ENCODE assay signal across 13 cellular contexts in genomic region chr6:71349976-71350615, GRCh38.
DNase-seq lines count a peak whose midpoint lies in the region; ATAC-seq and TF ChIP-seq lines count a peak whose summit lies in the region.
"Had no signal": no experiment of that assay in that cellular context is flagged by ENCODE, and none has a peak within 500 bp of the region (broad histone marks: within the 10 kb centered on the region; RNA-seq: fewer than 3 reads in every experiment).

No MANE protein-coding gene starts in this region.

- TF ChIP-seq POLR2A in gastrocnemius medialis (IDR thresholded peaks at IDR 0.05): no peak

- H3K36me3 ChIP-seq in gastrocnemius medialis: no peaks in the 10 kb centered on the region

- no peaks in the 10 kb centered on the region for H3K4me1 Mint-ChIP-seq in activated T-helper 17 cell treated with anti-CD3 and anti-CD28 coated beads, Interleukin-2, amount 50 U/mL, for 72 hours
- H3K4me1 Mint-ChIP-seq in activated CD8-positive, alpha-beta T cell treated with anti-CD3 and anti-CD28 coated beads, Interleukin-2, amount 10 ng/mL, durations not matched to agents 7 days and 5 days (ENCODE audit: low read depth): no peaks in the 10 kb centered on the region

- CTCF ChIA-PET in activated CD8-positive, alpha-beta T cell treated with anti-CD3 and anti-CD28 coated beads, Interleukin-2, amount 10 ng/mL, durations not matched to agents 7 days and 5 days (lab: Charles Lee): interaction anchor here (0.8 to 2.9 kb wide), 3 partner anchors 14 to 160 kb away, joined by 3 to 20 read pairs (median 3); no protein-coding TSS in a partner anchor

- POLR2A ChIA-PET in activated CD8-positive, alpha-beta T cell treated with anti-CD3 and anti-CD28 coated beads, Interleukin-2, amount 10 ng/mL, durations not matched to agents 7 days and 5 days (lab: Charles Lee): no interaction called here

- TF ChIP-seq CTCF in foreskin fibroblast (IDR thresholded peaks at IDR 0.05; ENCODE audit: low read depth, low read length) (no peak), gastrocnemius medialis (IDR thresholded peaks at IDR 0.05 in 4 of 5, conservative IDR thresholded peaks at IDR 0.05 in 1 of 5) (no peak)

- intact Hi-C loops in gastrocnemius medialis (cut with DNase I; ENCODE audit: low total_unique reads): loop anchor here (2.0 kb wide), 1 partner anchor 159 kb away; no protein-coding TSS in a partner anchor

- no peak overlapping the region for H3K27ac Mint-ChIP-seq in activated T-helper 17 cell treated with anti-CD3 and anti-CD28 coated beads, Interleukin-2, amount 50 U/mL, for 72 hours
- no peak overlapping the region for H3K27ac Mint-ChIP-seq in activated CD8-positive, alpha-beta T cell treated with anti-CD3 and anti-CD28 coated beads, Interleukin-2, amount 10 ng/mL, durations not matched to agents 7 days and 5 days
- H3K27ac Mint-ChIP-seq: memory B cell; stimulated activated naive CD8-positive, alpha-beta T cell treated with anti-CD3 and anti-CD28 coated beads, Interleukin-15, Interleukin-2, amounts not matched to agents 100 ng/mL and 50 ng/mL, for 24 hours had no signal

- peak overlapping the region; percentile 4 to 51 (median 36) for H3K27ac ChIP-seq in gastrocnemius medialis

- DNase-seq in ELR (ENCODE audit: low read depth): peak; percentile 87
- DNase-seq in foreskin fibroblast: peak; percentile 33 to 59
- DNase-seq in gastrocnemius medialis: peak; percentile 39 to 46
- no peak for DNase-seq in activated CD8-positive, alpha-beta T cell treated with anti-CD3 and anti-CD28 coated beads, Interleukin-2, amount 10 ng/mL, durations not matched to agents 7 days and 5 days
- no peak for DNase-seq in SKM-1 treated with dmso at 0.1 percent for 144 hours (lab: John Stamatoyannopoulos, UW; ENCODE audit: unreplicated experiment)
- DNase-seq: activated effector memory CD4-positive, alpha-beta T cell treated with Interleukin-2 at 50 U/mL for 16 hours; stimulated activated CD4-positive, alpha-beta T cell treated with anti-CD3 and anti-CD28 coated beads, Interleukin-12 subunit alpha, Interleukin-12 subunit beta, amount 100 ng/mL, for 4 hours; T1000 had no signal

- in situ Hi-C loops in gastrocnemius medialis (cut with MboI; ENCODE audit: low sequenced_read_pairs in 4 of 4): loop anchor here in 2 of 4 donors (5.0 kb wide), 2 partner anchors 158 to 163 kb away; no protein-coding TSS in a partner anchor

- no peaks in the 10 kb centered on the region for H3K27me3 ChIP-seq in gastrocnemius medialis

- no peak overlapping the region for H3K4me3 ChIP-seq in foreskin fibroblast (ENCODE audit: low read depth in 1 of 2, low read length in 2 of 2)
- H3K4me3 ChIP-seq in gastrocnemius medialis: no peak overlapping the region

- peak; percentile 47 for ATAC-seq in activated T-helper 17 cell treated with anti-CD3 and anti-CD28 coated beads, Interleukin-2, amount 50 U/mL, for 72 hours (replicated peaks)
- ATAC-seq in gastrocnemius medialis (peak; percentile 69 to 72), GM18909 (IDR thresholded peaks at IDR 0.05; ENCODE audit: poor library complexity, unreplicated experiment) (no peak), HG03175 (IDR thresholded peaks at IDR 0.05; ENCODE audit: unreplicated experiment) (no peak)
- no peak for ATAC-seq in activated CD8-positive, alpha-beta T cell treated with anti-CD3 and anti-CD28 coated beads, Interleukin-2, amount 10 ng/mL, durations not matched to agents 7 days and 5 days

- no peaks in the 10 kb centered on the region for H3K9me3 ChIP-seq in gastrocnemius medialis

- H3K9me3 Mint-ChIP-seq in activated T-helper 17 cell treated with anti-CD3 and anti-CD28 coated beads, Interleukin-2, amount 50 U/mL, for 72 hours: no peaks in the 10 kb centered on the region
- no peaks in the 10 kb centered on the region for H3K9me3 Mint-ChIP-seq in activated CD8-positive, alpha-beta T cell treated with anti-CD3 and anti-CD28 coated beads, Interleukin-2, amount 10 ng/mL, durations not matched to agents 7 days and 5 days (ENCODE audit: insufficient read depth)
- H3K9me3 Mint-ChIP-seq: memory B cell; stimulated activated naive CD8-positive, alpha-beta T cell treated with anti-CD3 and anti-CD28 coated beads, Interleukin-15, Interleukin-2, amounts not matched to agents 100 ng/mL and 50 ng/mL, for 24 hours had no signal

- H3K36me3 Mint-ChIP-seq in activated T-helper 17 cell treated with anti-CD3 and anti-CD28 coated beads, Interleukin-2, amount 50 U/mL, for 72 hours (ENCODE audit: low read depth): no peaks in the 10 kb centered on the region
- no peaks in the 10 kb centered on the region for H3K36me3 Mint-ChIP-seq in activated CD8-positive, alpha-beta T cell treated with anti-CD3 and anti-CD28 coated beads, Interleukin-2, amount 10 ng/mL, durations not matched to agents 7 days and 5 days (ENCODE audit: low read depth)
- H3K36me3 Mint-ChIP-seq: memory B cell had no signal

- H3K4me1 ChIP-seq in gastrocnemius medialis: peaks cover 9 to 18% of the 10 kb centered on the region in 2 donors

- H3K27me3 Mint-ChIP-seq in activated T-helper 17 cell treated with anti-CD3 and anti-CD28 coated beads, Interleukin-2, amount 50 U/mL, for 72 hours: no peaks in the 10 kb centered on the region
- peaks cover 13% of the 10 kb centered on the region for H3K27me3 Mint-ChIP-seq in activated CD8-positive, alpha-beta T cell treated with anti-CD3 and anti-CD28 coated beads, Interleukin-2, amount 10 ng/mL, durations not matched to agents 7 days and 5 days (ENCODE audit: low read depth)
- H3K27me3 Mint-ChIP-seq: memory B cell; stimulated activated naive CD8-positive, alpha-beta T cell treated with anti-CD3 and anti-CD28 coated beads, Interleukin-15, Interleukin-2, amounts not matched to agents 100 ng/mL and 50 ng/mL, for 24 hours had no signal

- H3K4me3 Mint-ChIP-seq in activated T-helper 17 cell treated with anti-CD3 and anti-CD28 coated beads, Interleukin-2, amount 50 U/mL, for 72 hours: no peak overlapping the region
- no peak overlapping the region for H3K4me3 Mint-ChIP-seq in activated CD8-positive, alpha-beta T cell treated with anti-CD3 and anti-CD28 coated beads, Interleukin-2, amount 10 ng/mL, durations not matched to agents 7 days and 5 days
- H3K4me3 Mint-ChIP-seq: memory B cell; stimulated activated naive CD8-positive, alpha-beta T cell treated with anti-CD3 and anti-CD28 coated beads, Interleukin-15, Interleukin-2, amounts not matched to agents 100 ng/mL and 50 ng/mL, for 24 hours had no signal

Comparison
In these comparisons a context has a peak if more than half of its experiments do, and no peak if none do; other contexts are left out.
1. DNase-seq: peak in ELR (single experiment), foreskin fibroblast (2 of 2) and gastrocnemius medialis (2 of 2); none in activated CD8-positive, alpha-beta T cell treated with anti-CD3 and anti-CD28 coated beads, Interleukin-2, amount 10 ng/mL, durations not matched to agents 7 days and 5 days (single experiment) and SKM-1 treated with dmso at 0.1 percent for 144 hours (single experiment).
2. ATAC-seq: peak in activated T-helper 17 cell treated with anti-CD3 and anti-CD28 coated beads, Interleukin-2, amount 50 U/mL, for 72 hours (single experiment) and gastrocnemius medialis (2 of 2); none in activated CD8-positive, alpha-beta T cell treated with anti-CD3 and anti-CD28 coated beads, Interleukin-2, amount 10 ng/mL, durations not matched to agents 7 days and 5 days (single experiment), GM18909 (single experiment) and HG03175 (single experiment).